18 cellular contexts compared by ENCODE assay signal in the genomic region with DNA sequence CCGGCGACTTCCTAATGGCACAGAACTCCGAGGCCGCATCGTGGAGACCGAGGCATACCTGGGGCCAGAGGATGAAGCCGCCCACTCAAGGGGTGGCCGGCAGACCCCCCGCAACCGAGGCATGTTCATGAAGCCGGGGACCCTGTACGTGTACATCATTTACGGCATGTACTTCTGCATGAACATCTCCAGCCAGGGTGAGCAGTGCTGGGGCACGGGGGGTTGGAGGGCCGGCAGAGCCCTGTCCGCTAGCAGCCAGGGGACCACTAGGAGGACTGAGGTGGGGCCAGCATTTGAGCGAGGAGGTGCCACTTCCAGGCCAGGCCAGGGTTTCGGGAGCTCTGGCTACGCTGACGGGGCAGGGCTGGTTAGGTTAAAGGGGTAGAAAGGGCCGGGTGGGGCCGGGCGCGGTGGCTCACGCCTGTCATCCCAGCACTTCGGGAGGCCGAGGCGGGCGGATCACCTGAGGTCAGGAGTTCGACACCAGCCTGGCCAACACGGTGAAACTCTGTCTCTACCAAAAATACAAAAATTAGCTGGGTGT. TPM values are rescaled to one million over a fixed set of nuclear protein-coding genes. Genes with fewer than 3 reads are reported as not detected.
DNase-seq lines count a peak whose midpoint lies in the region; ATAC-seq, FAIRE-seq and TF ChIP-seq lines count a peak whose summit lies in the region.
"Had no signal": no experiment of that assay in that cellular context is flagged by ENCODE, and none has a peak within 500 bp of the region (broad histone marks: within the 10 kb centered on the region; RNA-seq: fewer than 3 reads in every experiment).

No MANE protein-coding gene starts in this region.

- H3K4me3 ChIP-seq in BLaER1 (no peak overlapping the region), ascending aorta (no peak overlapping the region)
- H3K4me3 ChIP-seq: cardiac muscle cell, suprapubic skin had no signal

- no peak overlapping the region for H3K9ac ChIP-seq in BLaER1

- H3K27ac ChIP-seq in BLaER1 (peak overlapping the region; percentile 85; the same call in 1 of the 2 replicates), ascending aorta (peak overlapping the region; percentile 84 to 87)

- DNase-seq in GM12891 (ENCODE audit: insufficient read length, low spot score) (no peak), ascending aorta (ENCODE audit: low spot score in 2 of 2) (no peak), nephron progenitor cell (no peak), NCI-H82 (lab: John Stamatoyannopoulos, UW) (no peak), NCI-H345 (lab: John Stamatoyannopoulos, UW) (no peak)
- DNase-seq: activated CD4-positive, alpha-beta T cell treated with anti-CD3 and anti-CD28 coated beads, Interleukin-2, amount 50 U/mL, for 4 hours; NCI-H1092 treated with DMSO at 0.1 percent for 48 hours; NCI-H524 treated with DMSO at 0.1 percent for 48 hours; small intestine; stimulated activated CD4-positive, alpha-beta T cell treated with anti-CD3 and anti-CD28 coated beads, Interleukin-4, amount 100 ng/mL, for 4 hours; SW 1271 had no signal

- peak overlapping the region; percentile 89 for H3K27ac Mint-ChIP-seq in nephron progenitor cell

- FAIRE-seq in GM12891 (lab: Jason Lieb, UNC), result peak; percentile 45
- FAIRE-seq: frontal cortex, small intestine had no signal

- H3K4me1 Mint-ChIP-seq in nephron progenitor cell, result peaks cover 29% of the 10 kb centered on the region

- H3K4me1 ChIP-seq in BLaER1, result peaks cover 71% of the 10 kb centered on the region
- H3K4me1 ChIP-seq in ascending aorta, result peaks cover 46 to 52% of the 10 kb centered on the region in 2 donors

- TF ChIP-seq POLR2A in GM12891 (IDR thresholded peaks at IDR 0.05; ENCODE audit: low read depth, low read length), result no peak

- H4K20me1 ChIP-seq in BLaER1, result peaks cover 29% of the 10 kb centered on the region

- H3K9me3 ChIP-seq in BLaER1 (no peaks in the 10 kb centered on the region), ascending aorta (no peaks in the 10 kb centered on the region)
- H3K9me3 ChIP-seq: suprapubic skin had no signal

- no peaks in the 10 kb centered on the region for H3K27me3 Mint-ChIP-seq in nephron progenitor cell (ENCODE audit: low read depth, poor library complexity)

- H3K4me3 Mint-ChIP-seq in nephron progenitor cell, result no peak overlapping the region

- H3K9me3 Mint-ChIP-seq in nephron progenitor cell, result no peaks in the 10 kb centered on the region
- H3K9me3 Mint-ChIP-seq: activated T-cell treated with anti-CD3 and anti-CD28 coated beads, Interleukin-2, amount 50 U/mL, for 72 hours; neural crest cell had no signal

- intact Hi-C loops in ascending aorta (cut with DNase I), result no loop called here

- H3K4me2 ChIP-seq in BLaER1, result peak overlapping the region; percentile 86

- TF ChIP-seq CTCF in ascending aorta (IDR thresholded peaks at IDR 0.05) (no peak), nephron progenitor cell (IDR thresholded peaks at IDR 0.05) (no peak)

- ATAC-seq in GM21360 (IDR thresholded peaks at IDR 0.05; ENCODE audit: unreplicated experiment), result no peak

- peaks cover 72% of the 10 kb centered on the region for H3K36me3 ChIP-seq in BLaER1
- peaks cover 42 to 49% of the 10 kb centered on the region in 2 donors for H3K36me3 ChIP-seq in ascending aorta
- H3K36me3 ChIP-seq: cardiac muscle cell had no signal

- H3K27me3 ChIP-seq in BLaER1, result no peaks in the 10 kb centered on the region
- no peaks in the 10 kb centered on the region for H3K27me3 ChIP-seq in ascending aorta
- H3K27me3 ChIP-seq: cardiac muscle cell, suprapubic skin had no signal

- H3K36me3 Mint-ChIP-seq in nephron progenitor cell (ENCODE audit: low read depth), result peaks cover 7% of the 10 kb centered on the region

TF ChIP-seq in GM12891, 5 proteins besides CTCF, POLR2A, EP300 and RAD21:
- TF ChIP-seq PAX5 (IDR thresholded peaks at IDR 0.05; ENCODE audit: insufficient read depth, low read length, severe bottlenecking) (no peak), POU2F2 (IDR thresholded peaks at IDR 0.05; ENCODE audit: low read depth, low read length) (no peak), POLR2AphosphoS5 (IDR thresholded peaks at IDR 0.05; ENCODE audit: low read depth, low read length) (no peak), SPI1 (IDR thresholded peaks at IDR 0.05; ENCODE audit: low read depth, low read length) (no peak), TAF1 (IDR thresholded peaks at IDR 0.05; ENCODE audit: low read depth, low read length) (no peak)
TF ChIP-seq in GM12891: peak in this region for 0.

RNA-seq across cellular contexts. Expression of a gene that starts 5.1 kb away (rescaled TPM):
- 59.5 TPM for polyA plus RNA-seq in GM12891 (2012; ENCODE audit: low read depth, missing spikeins)
- 406 TPM for total RNA-seq in ascending aorta

RNA-seq across cellular contexts. Expression of a gene that starts 10.7 kb away (rescaled TPM):
- polyA plus RNA-seq in GM12891 (2012; ENCODE audit: low read depth, missing spikeins), result 3.3 TPM
- 146 TPM for total RNA-seq in ascending aorta

RNA-seq across cellular contexts. Expression of a gene that starts 29.5 kb away (rescaled TPM):
- polyA plus RNA-seq in GM12891 (2012; ENCODE audit: low read depth, missing spikeins), result 60.0 TPM
- total RNA-seq in ascending aorta, result not detected

RNA-seq across cellular contexts. Expression of a gene that starts 29.7 kb away (rescaled TPM):
- 36.8 TPM for polyA plus RNA-seq in GM12891 (2012; ENCODE audit: low read depth, missing spikeins)
- total RNA-seq in ascending aorta, result not detected

RNA-seq across cellular contexts. Expression of a gene that starts 55.3 kb away (rescaled TPM):
- 19.1 TPM for polyA plus RNA-seq in GM12891 (2012; ENCODE audit: low read depth, missing spikeins)
- total RNA-seq in ascending aorta, result 24.9 TPM
